ENCODE assay signal across 5 cellular contexts in the genomic region with DNA sequence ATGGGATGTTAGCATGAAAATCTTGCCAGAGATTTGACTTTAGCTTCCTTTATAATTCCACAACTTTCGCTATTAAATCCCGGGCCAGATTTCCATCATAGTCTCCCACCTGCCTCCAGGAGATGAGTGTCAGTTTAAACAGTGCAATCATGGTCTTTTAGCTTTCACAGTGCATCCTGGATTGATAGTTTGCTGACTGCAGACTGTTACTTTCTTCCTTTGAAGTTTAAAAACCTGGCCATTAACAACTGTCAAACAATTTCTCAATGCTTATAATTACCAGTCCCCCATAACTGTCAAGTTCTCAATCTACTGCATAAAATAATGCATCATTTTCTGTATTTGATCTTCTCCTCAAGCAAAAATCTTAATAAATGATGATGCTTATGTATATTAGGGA.
"Had no signal": no experiment of that assay in that cellular context is flagged by ENCODE, and none has a peak within 500 bp of the region (broad histone marks: within the 10 kb centered on the region; RNA-seq: fewer than 3 reads in every experiment).

No MANE protein-coding gene starts in this region.

- H3K4me3 ChIP-seq: K562 had no signal

- H3K27ac ChIP-seq: HL-60 had no signal

- DNase-seq: IMR-90, KBM-7, KG1 had no signal
